8 cellular contexts compared by ENCODE assay signal in genomic region chr17:64736804-64737492, GRCh38.
A peak's percentile ranks its signal among the peaks of the same experiment; 100 is the strongest.
DNase-seq lines count a peak whose midpoint lies in the region; ATAC-seq, FAIRE-seq and TF ChIP-seq lines count a peak whose summit lies in the region.

No MANE protein-coding gene starts in this region.

- peak; percentile 64 for DNase-seq in AG10803 (ENCODE audit: low read depth)
- DNase-seq in H54 (ENCODE audit: insufficient read length, low spot score) = no peak
- DNase-seq in T follicular helper cell (ENCODE audit: low read depth) = peak; percentile 11
- DNase-seq in body of pancreas = peak in 3 of 4 donors; percentile 38 to 54 (median 43)
- peak; percentile 12 for DNase-seq in medulla oblongata (ENCODE audit: extremely low spot score)
- peak; percentile 27 to 39 for DNase-seq in thyroid gland

- H3K4me1 ChIP-seq in body of pancreas (peaks cover 11% of the 10 kb centered on the region), thyroid gland (peaks cover 24 to 35% of the 10 kb centered on the region in 2 donors)

- peak; percentile 81 for FAIRE-seq in H54 (lab: Jason Lieb, UNC)

- H3K27me3 ChIP-seq in body of pancreas = no peaks in the 10 kb centered on the region
- no peaks in the 10 kb centered on the region for H3K27me3 ChIP-seq in thyroid gland

- H3K27ac ChIP-seq in body of pancreas = no peak overlapping the region
- no peak overlapping the region for H3K27ac ChIP-seq in thyroid gland

- peak; percentile 65 for TF ChIP-seq CTCF in AG10803 (conservative IDR thresholded peaks at IDR 0.05; ENCODE audit: low read length)
- TF ChIP-seq CTCF in body of pancreas (IDR thresholded peaks at IDR 0.05) = peak in 6 of 7 experiments; percentile 28 to 57 (median 48)
- TF ChIP-seq CTCF in thyroid gland (IDR thresholded peaks at IDR 0.05) = peak in 5 of 6 experiments; percentile 12 to 47 (median 37)

- H3K9me3 ChIP-seq in body of pancreas (no peaks in the 10 kb centered on the region), thyroid gland (no peaks in the 10 kb centered on the region)

- ATAC-seq in body of pancreas = peak; percentile 47
- no peak for ATAC-seq in GM18517 (IDR thresholded peaks at IDR 0.05; ENCODE audit: unreplicated experiment)
- no peak for ATAC-seq in HG02571 (IDR thresholded peaks at IDR 0.05; ENCODE audit: unreplicated experiment)

- intact Hi-C loops in body of pancreas (cut with DNase I) (no loop called here), thyroid gland (cut with DNase I) (loop anchor here (10.0 kb wide), 2 partner anchors 72 to 422 kb away; partner anchors contain the start of gene SMURF2)

- 53 to 56% methylated on average over 8 of the region's 8 CpGs for WGBS in body of pancreas, 2 donors
- 67 to 68% methylated on average over 8 of the region's 8 CpGs for WGBS in thyroid gland, 2 donors

- H3K4me3 ChIP-seq in AG10803 (ENCODE audit: low read length) (no peak overlapping the region), body of pancreas (no peak overlapping the region), thyroid gland (replicated peaks in 1 of 3) (no peak overlapping the region)

- H3K36me3 ChIP-seq in body of pancreas (replicated peaks in 1 of 2; ENCODE audit: insufficient read depth in 1 of 2, low read depth in 2 of 2) = no peaks in the 10 kb centered on the region
- no peaks in the 10 kb centered on the region for H3K36me3 ChIP-seq in thyroid gland

- TF ChIP-seq POLR2A in H54 (IDR thresholded peaks at IDR 0.05; ENCODE audit: low read depth, low read length) (no peak), body of pancreas (IDR thresholded peaks at IDR 0.05) (no peak), thyroid gland (IDR thresholded peaks at IDR 0.05) (no peak)
